In the genomic region with DNA sequence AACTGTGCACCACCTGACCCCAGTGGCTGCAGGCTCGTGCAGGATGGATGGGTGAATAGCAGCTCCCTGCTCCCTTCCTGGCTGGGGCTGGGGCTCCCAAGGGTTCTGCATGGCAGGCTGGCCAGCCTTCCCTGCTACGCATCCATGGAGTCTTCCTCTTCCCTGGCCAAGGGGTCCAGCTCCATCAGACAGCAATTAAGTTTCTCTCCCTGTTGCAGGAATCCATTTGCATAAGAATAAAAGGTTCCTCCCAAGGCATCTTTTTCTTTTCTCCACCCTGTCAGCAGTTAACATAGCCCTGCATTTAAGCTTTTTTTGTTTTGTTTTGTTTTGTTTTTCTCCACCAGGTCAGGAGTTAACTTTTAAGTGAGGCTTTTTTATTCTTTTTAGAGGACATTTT, we compare ENCODE assay signal across 32 cellular contexts. TPM values are rescaled to one million over a fixed set of nuclear protein-coding genes. Genes with fewer than 3 reads are reported as not detected.
"Had no signal": no experiment of that assay in that cellular context is flagged by ENCODE, and none has a peak within 500 bp of the region (broad histone marks: within the 10 kb centered on the region; RNA-seq: fewer than 3 reads in every experiment).

No MANE protein-coding gene starts in this region.

- H3K9ac ChIP-seq: SK-N-SH had no signal

- H3K4me1 Mint-ChIP-seq: activated CD4-positive, alpha-beta memory T cell treated with anti-CD3 and anti-CD28 coated beads, Interleukin-2, amount 10 ng/mL, durations not matched to agents 7 days and 5 days; activated CD4-positive, alpha-beta T cell treated with anti-CD3 and anti-CD28 coated beads for 36 hours; activated T-helper 17 cell treated with anti-CD3 and anti-CD28 coated beads, Interleukin-2, amount 50 U/mL, for 72 hours; brain; central memory CD8-positive, alpha-beta T cell had no signal

- H3K4me3 ChIP-seq: Peyer's patch, SJCRH30 had no signal

- H3K27me3 Mint-ChIP-seq: activated naive CD8-positive, alpha-beta T cell had no signal

- H3K9me2 ChIP-seq: SK-N-SH had no signal

- FAIRE-seq: astrocyte had no signal

- H3K36me3 Mint-ChIP-seq: activated naive CD8-positive, alpha-beta T cell had no signal

- H3K27me3 ChIP-seq: Peyer's patch, SJCRH30 had no signal

- H3K9me3 Mint-ChIP-seq: activated T-helper 17 cell treated with anti-CD3 and anti-CD28 coated beads, Interleukin-2, amount 50 U/mL, for 72 hours had no signal

- H3K27ac Mint-ChIP-seq: activated CD4-positive, alpha-beta memory T cell treated with anti-CD3 and anti-CD28 coated beads, Interleukin-2, amount 10 ng/mL, durations not matched to agents 7 days and 5 days; activated CD4-positive, alpha-beta T cell treated with anti-CD3 and anti-CD28 coated beads for 36 hours; activated naive CD4-positive, alpha-beta T cell treated with anti-CD3 and anti-CD28 coated beads for 36 hours; activated naive CD8-positive, alpha-beta T cell; activated T-helper 17 cell treated with anti-CD3 and anti-CD28 coated beads, Interleukin-2, amount 50 U/mL, for 72 hours; brain had no signal

- H3K4me1 ChIP-seq: Peyer's patch, SJCRH30 had no signal

- H3K27ac ChIP-seq: Peyer's patch, RWPE1, SJCRH30, VCaP had no signal

- DNase-seq: activated CD4-positive, alpha-beta memory T cell treated with anti-CD3 and anti-CD28 coated beads, Interleukin-2, amount 10 ng/mL, durations not matched to agents 7 days and 5 days; activated CD4-positive, alpha-beta T cell treated with anti-CD3 and anti-CD28 coated beads for 36 hours; activated CD4-positive, alpha-beta T cell treated with anti-CD3 and anti-CD28 coated beads, Interleukin-2, amount 50 U/mL, for 1 hour; activated gamma-delta T cell; activated naive CD4-positive, alpha-beta T cell treated with anti-CD3 and anti-CD28 coated beads for 36 hours; activated T-cell treated with anti-CD3 and anti-CD28 coated beads for 4 hours; activated T-cell treated with anti-CD3 and anti-CD28 coated beads, Interleukin-2, amount 50 U/mL, for 48 hours; amygdala; NCI-H1092; NCI-H1417; NCI-H1930; NCI-H2171; NCI-H226; NCI-H510A; NCI-H526 treated with DMSO at 0.1 percent for 48 hours; NCI-H82; OCI-M1; Peyer's patch; Right ventricle myocardium superior; SJCRH30; SK-N-SH; T-helper 1 cell had no signal

- H3K36me3 ChIP-seq: Peyer's patch, SJCRH30 had no signal

- H3K4me3 Mint-ChIP-seq: activated CD4-positive, alpha-beta memory T cell treated with anti-CD3 and anti-CD28 coated beads, Interleukin-2, amount 10 ng/mL, durations not matched to agents 7 days and 5 days; activated CD4-positive, alpha-beta T cell treated with anti-CD3 and anti-CD28 coated beads for 36 hours; activated naive CD4-positive, alpha-beta T cell treated with anti-CD3 and anti-CD28 coated beads for 36 hours; activated naive CD8-positive, alpha-beta T cell; activated T-helper 17 cell treated with anti-CD3 and anti-CD28 coated beads, Interleukin-2, amount 50 U/mL, for 72 hours; brain; central memory CD8-positive, alpha-beta T cell had no signal

- H3K4me2 ChIP-seq: SK-N-SH had no signal

RNA-seq across cellular contexts. Expression of a gene that starts 9.9 kb away (rescaled TPM):
- total RNA-seq: activated CD4-positive, alpha-beta memory T cell treated with anti-CD3 and anti-CD28 coated beads, Interleukin-2, amount 10 ng/mL, durations not matched to agents 7 days and 5 days; activated CD8-positive, alpha-beta memory T cell treated with anti-CD3 and anti-CD28 coated beads for 36 hours; activated naive CD4-positive, alpha-beta T cell treated with anti-CD3 and anti-CD28 coated beads for 36 hours; astrocyte; Right ventricle myocardium superior; T-helper 2 cell treated with Interferon-gamma antibody and Interleukin-4, amounts not matched to agents 100 ng/mL and 5 ng/mL, for 36 hours had no signal

RNA-seq across cellular contexts. Expression of a gene that starts 36.2 kb away (rescaled TPM):
- total RNA-seq: activated CD4-positive, alpha-beta memory T cell treated with anti-CD3 and anti-CD28 coated beads, Interleukin-2, amount 10 ng/mL, durations not matched to agents 7 days and 5 days; activated CD4-positive, alpha-beta T cell treated with anti-CD3 and anti-CD28 coated beads for 36 hours; activated CD8-positive, alpha-beta memory T cell treated with anti-CD3 and anti-CD28 coated beads for 36 hours; activated naive CD4-positive, alpha-beta T cell treated with anti-CD3 and anti-CD28 coated beads for 36 hours; Peyer's patch; Right ventricle myocardium superior; T-helper 2 cell treated with Interferon-gamma antibody and Interleukin-4, amounts not matched to agents 100 ng/mL and 5 ng/mL, for 36 hours had no signal

RNA-seq across cellular contexts. Expression of a gene that starts 49.1 kb away (rescaled TPM):
- total RNA-seq: activated CD4-positive, alpha-beta memory T cell treated with anti-CD3 and anti-CD28 coated beads, Interleukin-2, amount 10 ng/mL, durations not matched to agents 7 days and 5 days; activated CD4-positive, alpha-beta T cell treated with anti-CD3 and anti-CD28 coated beads for 36 hours; activated CD8-positive, alpha-beta memory T cell treated with anti-CD3 and anti-CD28 coated beads for 36 hours; activated naive CD4-positive, alpha-beta T cell treated with anti-CD3 and anti-CD28 coated beads for 36 hours; activated T-helper 17 cell treated with anti-CD3 and anti-CD28 coated beads, Interleukin-2, amount 50 U/mL, for 72 hours; astrocyte; M059J; Peyer's patch; Right ventricle myocardium superior; SJCRH30; T-helper 2 cell treated with Interferon-gamma antibody and Interleukin-4, amounts not matched to agents 100 ng/mL and 5 ng/mL, for 36 hours had no signal
- polyA plus RNA-seq: SK-N-SH had no signal
